In the genomic region with DNA sequence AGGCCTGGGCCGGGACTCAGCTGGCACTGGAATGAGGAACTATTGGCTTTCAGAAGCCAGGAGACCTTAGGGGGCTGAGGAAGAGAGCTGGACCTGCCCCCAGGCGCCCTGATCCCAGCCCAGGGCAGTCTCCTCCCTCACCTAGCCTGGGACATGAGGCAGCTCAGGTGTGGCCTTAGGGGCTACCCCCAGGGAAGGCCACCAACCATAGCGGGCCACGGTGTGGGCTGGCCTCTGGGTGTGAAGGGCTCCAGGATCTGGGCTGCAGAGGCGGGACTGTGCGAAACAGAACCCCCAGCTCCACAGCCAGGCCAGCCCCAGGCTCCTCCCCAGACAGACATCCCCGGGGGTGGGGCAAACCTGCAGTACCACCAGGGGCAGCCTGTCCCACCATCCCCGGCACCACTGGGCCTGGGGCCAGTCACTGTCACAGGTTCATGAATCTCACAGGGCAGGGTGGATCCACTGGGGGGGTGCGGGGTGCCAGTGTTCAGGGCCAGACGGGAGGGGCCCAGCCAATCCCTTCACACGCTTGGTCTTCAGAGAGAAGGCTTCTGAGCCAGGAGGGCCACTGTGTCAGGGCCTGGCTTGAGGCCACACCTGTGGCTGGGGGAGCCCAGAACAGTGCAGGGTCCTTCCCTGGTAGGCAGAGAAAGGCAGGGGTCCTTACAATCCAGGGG, we compare ENCODE assay signal across 7 cellular contexts. TPM values are rescaled to one million over a fixed set of nuclear protein-coding genes. Genes with fewer than 3 reads are reported as not detected.
DNase-seq lines count a peak whose midpoint lies in the region; ATAC-seq and TF ChIP-seq lines count a peak whose summit lies in the region.
"Had no signal": no experiment of that assay in that cellular context is flagged by ENCODE, and none has a peak within 500 bp of the region (broad histone marks: within the 10 kb centered on the region; RNA-seq: fewer than 3 reads in every experiment).

No MANE protein-coding gene starts in this region.

- H3K36me3 Mint-ChIP-seq in T-helper 2 cell treated with Interferon-gamma antibody and Interleukin-4, amounts not matched to agents 5 μg/mL and 100 μg/mL, for 36 hours (ENCODE audit: low read depth): no peaks in the 10 kb centered on the region

- peaks cover 19% of the 10 kb centered on the region for H3K27me3 Mint-ChIP-seq in T-helper 2 cell treated with Interferon-gamma antibody and Interleukin-4, amounts not matched to agents 5 μg/mL and 100 μg/mL, for 36 hours (ENCODE audit: low read depth)

- DNase-seq in SIG-M5 treated with dmso at 0.1 percent for 504 hours (lab: John Stamatoyannopoulos, UW; ENCODE audit: unreplicated experiment) (peak; percentile 54), SIG-M5 (lab: John Stamatoyannopoulos, UW) (no peak), glomerular visceral epithelial cell (ENCODE audit: extremely low spot score) (peak; percentile 60), thyroid gland (peak; percentile 74 to 83)
- no peak for DNase-seq in T-helper 2 cell treated with Interferon-gamma antibody and Interleukin-4, amounts not matched to agents 5 μg/mL and 100 μg/mL, for 36 hours (ENCODE audit: low spot score)

- WGBS in thyroid gland, 2 donors: 36 to 63% methylated on average over 3 to 4 of the region's 11 CpGs

- TF ChIP-seq POLR2A in thyroid gland (IDR thresholded peaks at IDR 0.05): peak in 1 of 2 donors; percentile 19

- no peak overlapping the region for H3K4me3 Mint-ChIP-seq in T-helper 2 cell treated with Interferon-gamma antibody and Interleukin-4, amounts not matched to agents 5 μg/mL and 100 μg/mL, for 36 hours
- H3K4me3 Mint-ChIP-seq: central memory CD8-positive, alpha-beta T cell had no signal

- ATAC-seq in HG03139 (IDR thresholded peaks at IDR 0.05; ENCODE audit: unreplicated experiment): no peak

- peak overlapping the region; percentile 92 to 98 (median 94) for H3K27ac ChIP-seq in thyroid gland

- no peak for TF ChIP-seq CTCF in thyroid gland (IDR thresholded peaks at IDR 0.05)

- no peaks in the 10 kb centered on the region for H3K9me3 ChIP-seq in thyroid gland

- no peak overlapping the region for H3K27ac Mint-ChIP-seq in T-helper 2 cell treated with Interferon-gamma antibody and Interleukin-4, amounts not matched to agents 5 μg/mL and 100 μg/mL, for 36 hours

- H3K9me3 Mint-ChIP-seq in T-helper 2 cell treated with Interferon-gamma antibody and Interleukin-4, amounts not matched to agents 5 μg/mL and 100 μg/mL, for 36 hours: no peaks in the 10 kb centered on the region
- H3K9me3 Mint-ChIP-seq: central memory CD8-positive, alpha-beta T cell had no signal

- H3K4me1 ChIP-seq in thyroid gland: peaks cover 72 to 80% of the 10 kb centered on the region in 2 donors

- H3K4me1 Mint-ChIP-seq in T-helper 2 cell treated with Interferon-gamma antibody and Interleukin-4, amounts not matched to agents 5 μg/mL and 100 μg/mL, for 36 hours (ENCODE audit: low read depth): peaks cover 9% of the 10 kb centered on the region

- peaks cover 0 to 3% of the 10 kb centered on the region in 2 donors for H3K36me3 ChIP-seq in thyroid gland

- H3K4me3 ChIP-seq in thyroid gland (replicated peaks in 1 of 3): peak overlapping the region in 1 of 3 donors; percentile 26

- intact Hi-C loops in thyroid gland (cut with DNase I): no loop called here

- no peaks in the 10 kb centered on the region for H3K27me3 ChIP-seq in thyroid gland

RNA-seq across cellular contexts. Expression of a gene that starts 3.5 kb away (rescaled TPM):
- 100 to 1,000 TPM; 143 to 266 (median 215) TPM for total RNA-seq in thyroid gland

RNA-seq across cellular contexts. Expression of a gene that starts 22.8 kb away (rescaled TPM):
- 10 to 100 TPM in 2 of 4 donors, 1 to 10 TPM in 2; 4.3 to 14.3 (median 9.3) TPM for total RNA-seq in thyroid gland

RNA-seq across cellular contexts. Expression of a gene that starts 33.8 kb away (rescaled TPM):
- total RNA-seq in thyroid gland: 1 to 10 TPM; 2.8 to 4.7 (median 4.0) TPM

RNA-seq across cellular contexts. Expression of a gene that starts 39.1 kb away (rescaled TPM):
- total RNA-seq in thyroid gland: 100 to 1,000 TPM in 1 of 4 donors, 10 to 100 TPM in 3; 65.7 to 103 (median 74.0) TPM

RNA-seq across cellular contexts. Expression of a gene that starts 42.5 kb away (rescaled TPM):
- total RNA-seq in thyroid gland: 1 to 10 TPM; 3.1 to 5.1 (median 3.7) TPM

Comparison
In these comparisons a context has a peak if more than half of its experiments do, and no peak if none do; other contexts are left out.
1. DNase-seq: peak in SIG-M5 treated with dmso at 0.1 percent for 504 hours (single experiment), glomerular visceral epithelial cell (single experiment) and thyroid gland (2 of 2); none in SIG-M5 (single experiment) and T-helper 2 cell treated with Interferon-gamma antibody and Interleukin-4, amounts not matched to agents 5 μg/mL and 100 μg/mL, for 36 hours (single experiment).